Comparison of ENCODE assay signal across 8 cellular contexts in genomic region chr1:232630047-232630893, GRCh38. TPM values are rescaled to one million over a fixed set of nuclear protein-coding genes. Genes with fewer than 3 reads are reported as not detected.
DNase-seq lines count a peak whose midpoint lies in the region; ATAC-seq and TF ChIP-seq lines count a peak whose summit lies in the region.

A gene with protein sequence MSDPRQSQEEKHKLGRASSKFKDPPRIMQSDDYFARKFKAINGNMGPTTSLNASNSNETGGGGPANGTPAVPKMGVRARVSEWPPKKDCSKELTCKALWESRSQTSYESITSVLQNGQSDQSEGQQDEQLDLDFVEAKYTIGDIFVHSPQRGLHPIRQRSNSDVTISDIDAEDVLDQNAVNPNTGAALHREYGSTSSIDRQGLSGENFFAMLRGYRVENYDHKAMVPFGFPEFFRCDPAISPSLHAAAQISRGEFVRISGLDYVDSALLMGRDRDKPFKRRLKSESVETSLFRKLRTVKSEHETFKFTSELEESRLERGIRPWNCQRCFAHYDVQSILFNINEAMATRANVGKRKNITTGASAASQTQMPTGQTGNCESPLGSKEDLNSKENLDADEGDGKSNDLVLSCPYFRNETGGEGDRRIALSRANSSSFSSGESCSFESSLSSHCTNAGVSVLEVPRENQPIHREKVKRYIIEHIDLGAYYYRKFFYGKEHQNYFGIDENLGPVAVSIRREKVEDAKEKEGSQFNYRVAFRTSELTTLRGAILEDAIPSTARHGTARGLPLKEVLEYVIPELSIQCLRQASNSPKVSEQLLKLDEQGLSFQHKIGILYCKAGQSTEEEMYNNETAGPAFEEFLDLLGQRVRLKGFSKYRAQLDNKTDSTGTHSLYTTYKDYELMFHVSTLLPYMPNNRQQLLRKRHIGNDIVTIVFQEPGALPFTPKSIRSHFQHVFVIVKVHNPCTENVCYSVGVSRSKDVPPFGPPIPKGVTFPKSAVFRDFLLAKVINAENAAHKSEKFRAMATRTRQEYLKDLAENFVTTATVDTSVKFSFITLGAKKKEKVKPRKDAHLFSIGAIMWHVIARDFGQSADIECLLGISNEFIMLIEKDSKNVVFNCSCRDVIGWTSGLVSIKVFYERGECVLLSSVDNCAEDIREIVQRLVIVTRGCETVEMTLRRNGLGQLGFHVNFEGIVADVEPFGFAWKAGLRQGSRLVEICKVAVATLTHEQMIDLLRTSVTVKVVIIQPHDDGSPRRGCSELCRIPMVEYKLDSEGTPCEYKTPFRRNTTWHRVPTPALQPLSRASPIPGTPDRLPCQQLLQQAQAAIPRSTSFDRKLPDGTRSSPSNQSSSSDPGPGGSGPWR (N-terminal part only) (minus strand): TSS chr1:232630133. CDS start chr1:232515339, 114,794 bp downstream.

- no peaks in the 10 kb centered on the region for H3K36me3 ChIP-seq in psoas muscle (ENCODE audit: insufficient read depth in 1 of 2, low read depth in 1 of 2)

- WGBS in psoas muscle, 3 donors: 0% methylated on average over 60 to 98 of the region's 98 CpGs

- peak; percentile 99 for ATAC-seq in HG02678 (IDR thresholded peaks at IDR 0.05; ENCODE audit: unreplicated experiment)
- peak; percentile 97 for ATAC-seq in left ventricle myocardium superior
- peak; percentile 93 to 99 (median 97) for ATAC-seq in psoas muscle

- H3K4me3 ChIP-seq in GM12864 (ENCODE audit: low read depth, low read length) (peak within 1 kb of the TSS; percentile 67), psoas muscle (peak within 1 kb of the TSS; percentile 97)

- H3K27ac ChIP-seq in psoas muscle: peak within 1 kb of the TSS; percentile 89

- peaks cover 11% of the 10 kb centered on the region for H3K4me1 ChIP-seq in psoas muscle

- intact Hi-C loops in left ventricle myocardium superior (cut with micrococcal nuclease): no loop called here
- intact Hi-C loops in psoas muscle (cut with DNase I): loop anchor here (5.0 to 10.0 kb wide), 6 partner anchors 162 to 542 kb away; partner anchors contain the start of genes MAP10 (in 1 of the 2) and NTPCR (in 1 of the 2)

- TF ChIP-seq CTCF in GM12864 (IDR thresholded peaks at IDR 0.05; ENCODE audit: low read depth, low read length, missing control alignments) (peak; percentile 40), psoas muscle (IDR thresholded peaks at IDR 0.05) (peak; percentile 47)

- DNase-seq in GM12864 (ENCODE audit: low read depth): peak; percentile 34
- peak; percentile 93 for DNase-seq in NCI-H1092 treated with DMSO at 0.1 percent for 48 hours (lab: John Stamatoyannopoulos, UW)
- peak; percentile 77 for DNase-seq in T follicular helper cell (ENCODE audit: low read depth)
- DNase-seq in amniotic stem cell (lab: John Stamatoyannopoulos, UW): peak; percentile 86
- peak; percentile 98 for DNase-seq in left ventricle myocardium superior
- DNase-seq in psoas muscle: peak; percentile 96 to 97
- DNase-seq in ureter (ENCODE audit: low spot score): peak; percentile 94

- no peaks in the 10 kb centered on the region for H3K9me3 ChIP-seq in psoas muscle

- no peaks in the 10 kb centered on the region for H3K27me3 ChIP-seq in psoas muscle (ENCODE audit: insufficient read depth in 3 of 3, low read length in 2 of 3)

RNA-seq across cellular contexts. Expression of the gene that starts here (rescaled TPM):
- 127 TPM for total RNA-seq in left ventricle myocardium superior
- 10 to 100 TPM in 3 of 4 donors, 1 to 10 TPM in 1; 4.3 to 54.4 (median 14.8) TPM for total RNA-seq in psoas muscle
- 1 to 10 TPM; 5.9 to 9.4 (median 6.2) TPM for polyA plus RNA-seq in psoas muscle
- 35.6 TPM for total RNA-seq in ureter

Comparison
In these comparisons a context has a peak if more than half of its experiments do, and no peak if none do; other contexts are left out.
1. Peak in every context shown above with its lines: DNase-seq, ATAC-seq, H3K4me3 ChIP-seq and H3K27ac ChIP-seq.
2. DNase-seq: peak in every context shown above with its lines; median percentile 98 in left ventricle myocardium superior; 96 in psoas muscle; 94 in ureter; 93 in NCI-H1092 treated with DMSO at 0.1 percent for 48 hours; 86 in amniotic stem cell; 77 in T follicular helper cell; 34 in GM12864.